16 cellular contexts compared by ENCODE assay signal in genomic region chr6:56657364-56657763, GRCh38.
"Had no signal": no experiment of that assay in that cellular context is flagged by ENCODE, and none has a peak within 500 bp of the region (broad histone marks: within the 10 kb centered on the region; RNA-seq: fewer than 3 reads in every experiment).

No MANE protein-coding gene starts in this region.

- H3K36me3 ChIP-seq: lower lobe of right lung, upper lobe of right lung had no signal

- H3K27ac ChIP-seq: lower lobe of right lung, parathyroid adenoma, testis, upper lobe of right lung had no signal

- H3K4me3 Mint-ChIP-seq: activated B cell treated with CpG ODN at 0.5 μM for 24 hours; activated naive CD4-positive, alpha-beta T cell treated with anti-CD3 and anti-CD28 coated beads, Interleukin-2, amount 50 U/mL, for 24 hours; brain; mesothelial cell of epicardium; stimulated activated naive CD8-positive, alpha-beta T cell treated with anti-CD3 and anti-CD28 coated beads, Interleukin-15, amount 100 ng/mL, for 72 hours had no signal

- H3K4me1 ChIP-seq: parathyroid adenoma, testis had no signal

- H3K27ac Mint-ChIP-seq: activated B cell treated with CpG ODN at 0.5 μM for 24 hours; activated naive CD4-positive, alpha-beta T cell treated with anti-CD3 and anti-CD28 coated beads, Interleukin-2, amount 50 U/mL, for 24 hours; activated T-helper 2 cell treated with anti-CD3 and anti-CD28 coated beads, Interferon-gamma antibody, Interleukin-2, Interleukin-4, amounts not matched to agents 10 μg/mL and 5 μg/mL and 100 μg/mL, durations not matched to agents 14 hours and 24 hours and 36 hours; brain; mesothelial cell of epicardium; stimulated activated naive CD8-positive, alpha-beta T cell treated with anti-CD3 and anti-CD28 coated beads, Interleukin-15, amount 100 ng/mL, for 72 hours had no signal

- H3K27me3 ChIP-seq: testis, upper lobe of right lung had no signal

- H3K27me3 Mint-ChIP-seq: activated B cell treated with CpG ODN at 0.5 μM for 24 hours; activated naive CD4-positive, alpha-beta T cell treated with anti-CD3 and anti-CD28 coated beads, Interleukin-2, amount 50 U/mL, for 24 hours; brain; stimulated activated naive CD8-positive, alpha-beta T cell treated with anti-CD3 and anti-CD28 coated beads, Interleukin-15, amount 100 ng/mL, for 72 hours had no signal

- DNase-seq: activated B cell treated with CpG ODN at 0.5 μM for 24 hours; amniotic stem cell; cerebellar nuclear complex; lower lobe of right lung; retina; stimulated activated CD4-positive, alpha-beta T cell treated with anti-CD3 and anti-CD28 coated beads, Interleukin-4, amount 100 ng/mL, for 4 hours; stimulated activated naive CD8-positive, alpha-beta T cell treated with anti-CD3 and anti-CD28 coated beads, Interleukin-15, amount 100 ng/mL, for 72 hours; T1000; testis; upper lobe of right lung had no signal

- H3K4me3 ChIP-seq: lower lobe of right lung, testis, upper lobe of right lung had no signal

- H3K9me3 Mint-ChIP-seq: activated B cell treated with CpG ODN at 0.5 μM for 24 hours; activated naive CD4-positive, alpha-beta T cell treated with anti-CD3 and anti-CD28 coated beads, Interleukin-2, amount 50 U/mL, for 24 hours; activated T-helper 2 cell treated with anti-CD3 and anti-CD28 coated beads, Interferon-gamma antibody, Interleukin-2, Interleukin-4, amounts not matched to agents 10 μg/mL and 5 μg/mL and 100 μg/mL, durations not matched to agents 14 hours and 24 hours and 36 hours; brain; mesothelial cell of epicardium; stimulated activated naive CD8-positive, alpha-beta T cell treated with anti-CD3 and anti-CD28 coated beads, Interleukin-15, amount 100 ng/mL, for 72 hours had no signal

- ATAC-seq: esophagus mucosa; lower lobe of right lung; stimulated activated naive CD8-positive, alpha-beta T cell treated with anti-CD3 and anti-CD28 coated beads, Interleukin-15, amount 100 ng/mL, for 72 hours; upper lobe of right lung had no signal

- H3K4me1 Mint-ChIP-seq: activated B cell treated with CpG ODN at 0.5 μM for 24 hours; activated naive CD4-positive, alpha-beta T cell treated with anti-CD3 and anti-CD28 coated beads, Interleukin-2, amount 50 U/mL, for 24 hours; stimulated activated naive CD8-positive, alpha-beta T cell treated with anti-CD3 and anti-CD28 coated beads, Interleukin-15, amount 100 ng/mL, for 72 hours had no signal

- H3K9me3 ChIP-seq: lower lobe of right lung, testis, upper lobe of right lung had no signal
